In the genomic region with DNA sequence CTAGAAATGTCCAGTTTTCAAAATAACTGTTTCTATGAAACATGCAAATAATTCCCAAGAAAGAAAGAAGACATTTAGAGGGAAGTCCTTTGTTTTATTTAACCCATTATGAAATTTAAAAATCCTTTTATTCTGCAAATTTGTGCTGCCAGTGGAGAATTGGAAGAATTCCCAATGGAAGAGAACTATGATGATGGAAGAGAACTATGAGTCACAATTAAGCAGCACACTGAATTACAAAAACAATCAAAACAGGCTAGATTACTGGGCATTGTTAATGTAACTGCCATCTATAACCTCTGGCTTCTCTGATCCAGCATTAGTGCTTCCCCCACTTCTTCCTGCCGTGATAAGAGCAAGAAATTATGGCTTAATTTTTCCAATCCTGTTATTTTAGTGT, we compare ENCODE assay signal across 1 cellular context.
A peak's percentile ranks its signal among the peaks of the same experiment; 100 is the strongest.
TF ChIP-seq lines count a peak whose summit lies in the region.

No MANE protein-coding gene starts in this region.

TF ChIP-seq in GM23338, 12 proteins besides CTCF, POLR2A, EP300 and RAD21:
- TF ChIP-seq NANOG (IDR thresholded peaks at IDR 0.05; ENCODE audit: borderline replicate concordance) (peak; percentile 68; the same call in 1 of the 2 replicates), ZNF462 (CRISPR knock-in tag; IDR thresholded peaks at IDR 0.05) (no peak), JUNB (IDR thresholded peaks at IDR 0.05; ENCODE audit: unreplicated experiment) (no peak)
